1 cellular context compared by ENCODE assay signal in genomic region chr12:19972325-19973288, GRCh38.
TF ChIP-seq lines count a peak whose summit lies in the region.

No MANE protein-coding gene starts in this region.

TF ChIP-seq in GM12878, 131 proteins besides CTCF, POLR2A, EP300 and RAD21 (continued from another document):
- TF ChIP-seq, protein P1, sequence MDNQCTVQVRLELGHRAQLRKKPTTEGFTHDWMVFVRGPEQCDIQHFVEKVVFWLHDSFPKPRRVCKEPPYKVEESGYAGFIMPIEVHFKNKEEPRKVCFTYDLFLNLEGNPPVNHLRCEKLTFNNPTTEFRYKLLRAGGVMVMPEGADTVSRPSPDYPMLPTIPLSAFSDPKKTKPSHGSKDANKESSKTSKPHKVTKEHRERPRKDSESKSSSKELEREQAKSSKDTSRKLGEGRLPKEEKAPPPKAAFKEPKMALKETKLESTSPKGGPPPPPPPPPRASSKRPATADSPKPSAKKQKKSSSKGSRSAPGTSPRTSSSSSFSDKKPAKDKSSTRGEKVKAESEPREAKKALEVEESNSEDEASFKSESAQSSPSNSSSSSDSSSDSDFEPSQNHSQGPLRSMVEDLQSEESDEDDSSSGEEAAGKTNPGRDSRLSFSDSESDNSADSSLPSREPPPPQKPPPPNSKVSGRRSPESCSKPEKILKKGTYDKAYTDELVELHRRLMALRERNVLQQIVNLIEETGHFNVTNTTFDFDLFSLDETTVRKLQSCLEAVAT (IDR thresholded peaks at IDR 0.05) = no peak
- TF ChIP-seq MYC (IDR thresholded peaks at IDR 0.05; ENCODE audit: insufficient read depth, insufficient read length, insufficient replicate concordance, low read length, severe bottlenecking) = no peak
